ENCODE assay signal across 8 cellular contexts in genomic region chr21:33588485-33589335, GRCh38. TPM values are rescaled to one million over a fixed set of nuclear protein-coding genes. Genes with fewer than 3 reads are reported as not detected.
A peak's percentile ranks its signal among the peaks of the same experiment; 100 is the strongest.
DNase-seq lines count a peak whose midpoint lies in the region; ATAC-seq and TF ChIP-seq lines count a peak whose summit lies in the region.

TSS of gene DONSON (minus strand) at chr21:33588684. CDS start at chr21:33588641, 43 bp downstream.

- peak within 1 kb of the TSS; percentile 88 for H3K27ac Mint-ChIP-seq in Caco-2 (ENCODE audit: unreplicated experiment)
- peak within 1 kb of the TSS; percentile 88 for H3K27ac Mint-ChIP-seq in activated CD8-positive, alpha-beta memory T cell treated with anti-CD3 and anti-CD28 coated beads, Interleukin-2, amount 10 ng/mL, durations not matched to agents 7 days and 5 days

- no CpG with 5 or more reads among the region's 78 CpGs for WGBS in mesendoderm (ENCODE audit: extremely low coverage, insufficient coverage, low lambda C conversion rate)

- no peak within 1 kb of the TSS for H2BK120ac ChIP-seq in mesendoderm (ENCODE audit: low read depth, low read length)

- peaks cover 2% of the 10 kb centered on the region for H3K79me1 ChIP-seq in mesendoderm (ENCODE audit: low read length)

- H2AK5ac ChIP-seq in mesendoderm (ENCODE audit: low read length), result no peak within 1 kb of the TSS

- H3K9me3 ChIP-seq in Caco-2 (no peaks in the 10 kb centered on the region), endocrine pancreas (ENCODE audit: control insufficient read depth, low read length) (no peaks in the 10 kb centered on the region)

- no peaks in the 10 kb centered on the region for H3K27me3 Mint-ChIP-seq in Caco-2 (ENCODE audit: insufficient read depth, unreplicated experiment)
- no peaks in the 10 kb centered on the region for H3K27me3 Mint-ChIP-seq in activated CD8-positive, alpha-beta memory T cell treated with anti-CD3 and anti-CD28 coated beads, Interleukin-2, amount 10 ng/mL, durations not matched to agents 7 days and 5 days

- no peak within 1 kb of the TSS for H2BK15ac ChIP-seq in mesendoderm (replicated peaks; ENCODE audit: low read depth)

- BruUV-seq in Caco-2 (replicated peaks; lab: Mats Ljungman, UMichigan), result TSS peak; percentile 90

- H3K4me3 Mint-ChIP-seq in Caco-2 (ENCODE audit: unreplicated experiment), result peak within 1 kb of the TSS; percentile 91
- peak within 1 kb of the TSS; percentile 91 for H3K4me3 Mint-ChIP-seq in activated CD8-positive, alpha-beta memory T cell treated with anti-CD3 and anti-CD28 coated beads, Interleukin-2, amount 10 ng/mL, durations not matched to agents 7 days and 5 days

- H3K4me1 ChIP-seq in Caco-2, result peaks cover 15% of the 10 kb centered on the region
- H3K4me1 ChIP-seq in endocrine pancreas (ENCODE audit: control insufficient read depth, insufficient read depth, low read length), result peaks cover 5% of the 10 kb centered on the region
- peaks cover 2% of the 10 kb centered on the region for H3K4me1 ChIP-seq in mesendoderm (ENCODE audit: control insufficient read depth, low read depth, low read length)

- H3K36me3 ChIP-seq in Caco-2 (ENCODE audit: control insufficient read depth, insufficient read depth, low read length) (no peaks in the 10 kb centered on the region), endocrine pancreas (ENCODE audit: control insufficient read depth, insufficient read depth, low read length) (no peaks in the 10 kb centered on the region), mesendoderm (ENCODE audit: control insufficient read depth, insufficient read depth, low read length) (no peaks in the 10 kb centered on the region)

- peak within 1 kb of the TSS; percentile 76 for H3K4ac ChIP-seq in mesendoderm (ENCODE audit: low read depth, low read length)

- H3K27ac ChIP-seq in mesendoderm (ENCODE audit: low read depth, low read length), result peak within 1 kb of the TSS; percentile 79

- H3K4me2 ChIP-seq in mesendoderm (ENCODE audit: low read length), result peak within 1 kb of the TSS; percentile 93

- intact Hi-C loops in Caco-2 (cut with micrococcal nuclease; ENCODE audit: unreplicated experiment), result loop anchor here (1.0 kb wide), 1 partner anchor 17 kb away; no protein-coding TSS in a partner anchor

- H3K18ac ChIP-seq in mesendoderm (ENCODE audit: low read length), result peak within 1 kb of the TSS; percentile 94

- peak; percentile 96 for ATAC-seq in activated CD8-positive, alpha-beta memory T cell treated with anti-CD3 and anti-CD28 coated beads, Interleukin-2, amount 10 ng/mL, durations not matched to agents 7 days and 5 days

- H3K4me1 Mint-ChIP-seq in Caco-2 (ENCODE audit: low read depth, unreplicated experiment), result peaks cover 8% of the 10 kb centered on the region
- peaks cover 29% of the 10 kb centered on the region for H3K4me1 Mint-ChIP-seq in activated CD8-positive, alpha-beta memory T cell treated with anti-CD3 and anti-CD28 coated beads, Interleukin-2, amount 10 ng/mL, durations not matched to agents 7 days and 5 days

- H3K9me3 Mint-ChIP-seq in Caco-2 (ENCODE audit: unreplicated experiment), result no peaks in the 10 kb centered on the region
- H3K9me3 Mint-ChIP-seq in activated CD8-positive, alpha-beta memory T cell treated with anti-CD3 and anti-CD28 coated beads, Interleukin-2, amount 10 ng/mL, durations not matched to agents 7 days and 5 days (ENCODE audit: low read depth), result no peaks in the 10 kb centered on the region

- H3K9ac ChIP-seq in endocrine pancreas (ENCODE audit: control insufficient read depth, insufficient read depth, low read length) (peak within 1 kb of the TSS; percentile 69), mesendoderm (ENCODE audit: low read length) (peak within 1 kb of the TSS; percentile 95)

- H2BK5ac ChIP-seq in mesendoderm (ENCODE audit: low read length), result no peak within 1 kb of the TSS

- peaks cover 4% of the 10 kb centered on the region for H3K79me2 ChIP-seq in mesendoderm (ENCODE audit: control insufficient read depth, insufficient read depth, low read length)

- POLR2A ChIA-PET in Caco-2 (lab: Charles Lee), result interaction anchor here (0.8 to 2.0 kb wide), 6 partner anchors 29 to 108 kb away, joined by 3 to 17 read pairs (median 4); partner anchors contain the start of genes SON and TMEM50B

- H3K56ac ChIP-seq in mesendoderm (ENCODE audit: low read length), result peak within 1 kb of the TSS; percentile 98

- TF ChIP-seq CTCF in Caco-2 (IDR thresholded peaks at IDR 0.05; ENCODE audit: insufficient read depth in 1 of 2, low read depth in 1 of 2, low read length in 1 of 2, severe bottlenecking in 1 of 2, unreplicated experiment in 1 of 2) (no peak), GM20000 (IDR thresholded peaks at IDR 0.05; ENCODE audit: extremely low read depth, missing control alignments) (no peak)

- no peak within 1 kb of the TSS for H3K23ac ChIP-seq in mesendoderm (ENCODE audit: low read length)

- peak within 1 kb of the TSS; percentile 85 for H3K4me3 ChIP-seq in Caco-2 (ENCODE audit: low read depth, low read length)
- peak within 1 kb of the TSS; percentile 41 for H3K4me3 ChIP-seq in endocrine pancreas (ENCODE audit: control insufficient read depth, insufficient read depth, low read length)
- H3K4me3 ChIP-seq in mesendoderm (ENCODE audit: low read length), result peak within 1 kb of the TSS; percentile 85

- peak within 1 kb of the TSS; percentile 81 for H4K8ac ChIP-seq in mesendoderm (ENCODE audit: low read depth, low read length)

- no peaks in the 10 kb centered on the region for H3K27me3 ChIP-seq in Caco-2 (replicated peaks; ENCODE audit: control insufficient read depth, insufficient read depth, low read length)
- no peaks in the 10 kb centered on the region for H3K27me3 ChIP-seq in endocrine pancreas (ENCODE audit: control insufficient read depth, insufficient read depth, low read length)
- H3K27me3 ChIP-seq in mesendoderm (ENCODE audit: insufficient read depth, low read length, poor library complexity), result no peaks in the 10 kb centered on the region

- no peak within 1 kb of the TSS for H4K5ac ChIP-seq in mesendoderm (ENCODE audit: low read length)

- H3K36me3 Mint-ChIP-seq in Caco-2 (ENCODE audit: insufficient read depth, unreplicated experiment), result peaks cover 39% of the 10 kb centered on the region
- H3K36me3 Mint-ChIP-seq in activated CD8-positive, alpha-beta memory T cell treated with anti-CD3 and anti-CD28 coated beads, Interleukin-2, amount 10 ng/mL, durations not matched to agents 7 days and 5 days, result peaks cover 22% of the 10 kb centered on the region

- CTCF ChIA-PET in Caco-2 (lab: Charles Lee), result interaction anchor here (0.7 to 2.5 kb wide), 5 partner anchors 8 to 213 kb away, joined by 3 to 35 read pairs (median 3); partner anchors contain the start of gene TMEM50B
- CTCF ChIA-PET in activated CD8-positive, alpha-beta memory T cell treated with anti-CD3 and anti-CD28 coated beads, Interleukin-2, amount 10 ng/mL, durations not matched to agents 7 days and 5 days (lab: Charles Lee), result interaction anchor here (0.7 to 2.4 kb wide), 18 partner anchors 8 to 336 kb away, joined by 3 to 21 read pairs (median 4); partner anchors contain the start of genes DNAJC28, GART, SON and TMEM50B

- DNase-seq in Caco-2 (peak; percentile 94 to 96), GM20000 (ENCODE audit: low spot score) (peak; percentile 98), HT-29 (ENCODE audit: low spot score) (peak; percentile 80), NOMO-1 treated with DMSO at 0.1 percent for 48 hours (lab: John Stamatoyannopoulos, UW; ENCODE audit: unreplicated experiment) (peak; percentile 79), mesendoderm (peak; percentile 88)
- peak; percentile 89 for DNase-seq in activated CD8-positive, alpha-beta memory T cell treated with anti-CD3 and anti-CD28 coated beads, Interleukin-2, amount 10 ng/mL, durations not matched to agents 7 days and 5 days
- DNase-seq in stimulated activated CD8-positive, alpha-beta memory T cell treated with anti-CD3 and anti-CD28 coated beads, Interleukin-15, amount 100 ng/mL, for 1 hour (ENCODE audit: low read depth), result peak; percentile 65

RNA-seq across cellular contexts. Expression of gene DONSON, which starts in this region (rescaled TPM):
- total RNA-seq in Caco-2 (2022), result 36.2 and 36.4 TPM in 2 replicates
- 19.4 and 21.7 TPM in 2 replicates for total RNA-seq in HT-29 (2014; rRNA removed; shearing (Covaris generic))
- total RNA-seq in activated CD8-positive, alpha-beta memory T cell treated with anti-CD3 and anti-CD28 coated beads, Interleukin-2, amount 10 ng/mL, durations not matched to agents 7 days and 5 days, result 10 to 100 TPM; 41.6 to 46.3 TPM
- polyA plus RNA-seq in mesendoderm (2013, experiment 1 of 2), result 22.6 TPM
- 22.2 TPM for polyA plus RNA-seq in mesendoderm (2013, experiment 2 of 2)

Comparison
In these comparisons a context has a peak if more than half of its experiments do, and no peak if none do; other contexts are left out.
1. Peak in every context shown above with its lines: DNase-seq, ATAC-seq, H3K4me3 ChIP-seq and H3K27ac ChIP-seq.